In genomic region chr6:101640131-101640530, GRCh38 we compare ENCODE assay signal across 19 cellular contexts.
"Had no signal": no experiment of that assay in that cellular context is flagged by ENCODE, and none has a peak within 500 bp of the region (broad histone marks: within the 10 kb centered on the region; RNA-seq: fewer than 3 reads in every experiment).

No MANE protein-coding gene starts in this region.

- H3K4me3 Mint-ChIP-seq: activated CD4-positive, alpha-beta T cell treated with anti-CD3 and anti-CD28 coated beads for 36 hours; activated naive CD8-positive, alpha-beta T cell; WTC11 had no signal

- H3K9me3 Mint-ChIP-seq: WTC11 had no signal

- H3K4me1 ChIP-seq: colonic mucosa, gastroesophageal sphincter, heart left ventricle, left ventricle myocardium inferior, tibial artery had no signal

- H3K27ac Mint-ChIP-seq: activated CD4-positive, alpha-beta T cell treated with anti-CD3 and anti-CD28 coated beads for 36 hours; activated naive CD8-positive, alpha-beta T cell; WTC11 had no signal

- H3K4me3 ChIP-seq: colonic mucosa, gastroesophageal sphincter, heart left ventricle, left ventricle myocardium inferior, tibial artery had no signal

- H3K36me3 Mint-ChIP-seq: activated naive CD8-positive, alpha-beta T cell; WTC11 had no signal

- H3K4me1 Mint-ChIP-seq: activated CD4-positive, alpha-beta T cell treated with anti-CD3 and anti-CD28 coated beads for 36 hours had no signal

- H3K36me3 ChIP-seq: brain microvascular endothelial cell, colonic mucosa, gastroesophageal sphincter, heart left ventricle, left ventricle myocardium inferior, tibial artery had no signal

- H3K27me3 Mint-ChIP-seq: activated CD4-positive, alpha-beta T cell treated with anti-CD3 and anti-CD28 coated beads for 36 hours; activated naive CD8-positive, alpha-beta T cell had no signal

- H3K27ac ChIP-seq: brain microvascular endothelial cell, colonic mucosa, gastroesophageal sphincter, heart left ventricle, left ventricle myocardium inferior, tibial artery had no signal

- DNase-seq: activated CD4-positive, alpha-beta T cell treated with anti-CD3 and anti-CD28 coated beads for 36 hours; activated CD4-positive, alpha-beta T cell treated with anti-CD3 and anti-CD28 coated beads, Interleukin-2, amount 50 U/mL, for 48 hours; activated T-cell treated with anti-CD3 and anti-CD28 coated beads for 4 hours; amygdala; brain microvascular endothelial cell; central memory CD4-positive, alpha-beta T cell; colonic mucosa; heart left ventricle; kidney glomerular epithelial cell; left ventricle myocardium inferior; mammary epithelial cell; right cardiac atrium; stimulated activated CD4-positive, alpha-beta T cell treated with anti-CD3 and anti-CD28 coated beads, Interleukin-2, amount 100 ng/mL, for 24 hours; stimulated activated naive CD4-positive, alpha-beta T cell treated with Interleukin-2 at 50 U/mL for 16 hours; substantia nigra; tibial artery had no signal

- H3K9me3 ChIP-seq: colonic mucosa, gastroesophageal sphincter, heart left ventricle, left ventricle myocardium inferior, tibial artery had no signal

- ATAC-seq: activated CD4-positive, alpha-beta T cell treated with anti-CD3 and anti-CD28 coated beads for 36 hours; gastroesophageal sphincter; heart left ventricle; right cardiac atrium; WTC11 had no signal

- H3K27me3 ChIP-seq: brain microvascular endothelial cell, colonic mucosa, gastroesophageal sphincter, heart left ventricle, tibial artery had no signal
